8 cellular contexts compared by ENCODE assay signal in genomic region chr6:41545703-41546474, GRCh38. TPM values are rescaled to one million over a fixed set of nuclear protein-coding genes. Genes with fewer than 3 reads are reported as not detected.
DNase-seq lines count a peak whose midpoint lies in the region; ATAC-seq and TF ChIP-seq lines count a peak whose summit lies in the region.

FOXP4 (plus strand) TSS chr6:41546381; CDS start chr6:41565761, 19,380 bp downstream.

- no peak within 1 kb of the TSS for H2BK15ac ChIP-seq in IMR-90 (ENCODE audit: low read depth, low read length)

- no peaks in the 10 kb centered on the region for H3K9me1 ChIP-seq in IMR-90 (ENCODE audit: insufficient read depth, low read length)

- peaks cover 6% of the 10 kb centered on the region; the same call in 1 of the 2 replicates for H3K27me3 ChIP-seq in IMR-90 (ENCODE audit: control insufficient read depth, insufficient read depth, low read length)
- no peaks in the 10 kb centered on the region for H3K27me3 ChIP-seq in mucosa of stomach (ENCODE audit: control insufficient read depth, insufficient read depth, low read length)

- H3K79me1 ChIP-seq in IMR-90 (ENCODE audit: low read depth in 1 of 2, low read length in 2 of 2) = peaks cover 7 to 25% of the 10 kb centered on the region in 2 experiments

- peak within 1 kb of the TSS; percentile 91 for H2AFZ ChIP-seq in IMR-90 (replicated peaks; ENCODE audit: low read length, poor library complexity)

- H3K4me3 ChIP-seq in IMR-90 (ENCODE audit: insufficient read depth, low read depth, low read length) (peak within 1 kb of the TSS; percentile 93), mucosa of stomach (ENCODE audit: low read length) (peak within 1 kb of the TSS; percentile 81)

- H2AK5ac ChIP-seq in IMR-90 (ENCODE audit: low read depth, low read length) = peak within 1 kb of the TSS; percentile 68; the same call in 1 of the 2 replicates

- H3K4me1 ChIP-seq in IMR-90 (ENCODE audit: control insufficient read depth, insufficient read depth, low read length) (peaks cover 8% of the 10 kb centered on the region), mucosa of stomach (ENCODE audit: control insufficient read depth, insufficient read depth, low read length) (peaks cover 45% of the 10 kb centered on the region)

- H2BK5ac ChIP-seq in IMR-90 (ENCODE audit: low read depth, low read length, poor library complexity, severe bottlenecking) = peak within 1 kb of the TSS; percentile 42

- peaks cover under 1% of the 10 kb centered on the region; the same call in 1 of the 2 replicates for H3K36me3 ChIP-seq in IMR-90 (ENCODE audit: control insufficient read depth, insufficient read depth, low read length)
- no peaks in the 10 kb centered on the region for H3K36me3 ChIP-seq in mucosa of stomach (ENCODE audit: control insufficient read depth, insufficient read depth, low read length)

- H4K91ac ChIP-seq in IMR-90 (ENCODE audit: insufficient read depth, low read depth, low read length) = no peak within 1 kb of the TSS

- no peaks in the 10 kb centered on the region for H3K9me3 ChIP-seq in IMR-90 (ENCODE audit: control insufficient read depth, insufficient read depth, low read length)
- H3K9me3 ChIP-seq in mucosa of stomach (ENCODE audit: control insufficient read depth, low read length) = no peaks in the 10 kb centered on the region

- in situ Hi-C loops in IMR-90 (cut with MboI; ENCODE audit: low sequenced_read_pairs) = no loop called here

- intact Hi-C loops in IMR-90 (cut with micrococcal nuclease) = loop anchor here (2.0 kb wide), 3 partner anchors 35 to 121 kb away; no protein-coding TSS in a partner anchor

- peak within 1 kb of the TSS; percentile 82; the same call in 1 of the 2 replicates for H3K4ac ChIP-seq in IMR-90 (ENCODE audit: low read depth, low read length)

- peak within 1 kb of the TSS; percentile 94 for H2AK9ac ChIP-seq in IMR-90 (replicated peaks; ENCODE audit: low read depth, low read length, poor library complexity)

- POLR2A ChIA-PET in IMR-90 (lab: Charles Lee; ENCODE audit: unreplicated experiment) = no interaction called here

- CTCF ChIA-PET in IMR-90 (lab: Yijun Ruan, JAX) = no interaction called here

- ATAC-seq in GM21528 (IDR thresholded peaks at IDR 0.05; ENCODE audit: low FRiP score, unreplicated experiment) (peak; percentile 72), IMR-90 (ENCODE audit: low read depth) (peak; percentile 89)

- H3K27ac ChIP-seq in IMR-90 (ENCODE audit: insufficient read depth, low read length) = peak within 1 kb of the TSS; percentile 34; the same call in 1 of the 2 replicates

- H3K56ac ChIP-seq in IMR-90 (ENCODE audit: extremely low read depth, insufficient read depth, low read length) = no peak within 1 kb of the TSS

- H3K23ac ChIP-seq in IMR-90 (ENCODE audit: low read depth, low read length) = peak within 1 kb of the TSS; percentile 96

- no peak for TF ChIP-seq RAD21 in IMR-90 (IDR thresholded peaks at IDR 0.05; ENCODE audit: low read length)

- peak within 1 kb of the TSS; percentile 97 for H3K4me2 ChIP-seq in IMR-90 (ENCODE audit: low read depth, low read length)

- peaks cover 33% of the 10 kb centered on the region for H4K20me1 ChIP-seq in IMR-90 (ENCODE audit: insufficient read depth, low read length)

- peak within 1 kb of the TSS; percentile 78 for H3K9ac ChIP-seq in IMR-90 (ENCODE audit: low read depth, low read length)
- peak within 1 kb of the TSS; percentile 85 for H3K9ac ChIP-seq in mucosa of stomach (ENCODE audit: low read length)

- H3K18ac ChIP-seq in IMR-90 (ENCODE audit: low read depth, low read length) = no peak within 1 kb of the TSS; the same call in 1 of the 2 replicates

- no peak for TF ChIP-seq CTCF in IMR-90 (conservative IDR thresholded peaks at IDR 0.05; ENCODE audit: low read depth, low read length)

- H3K14ac ChIP-seq in IMR-90 (replicated peaks; ENCODE audit: low read depth, low read length) = peak within 1 kb of the TSS; percentile 76; the same call in 1 of the 2 replicates

- DNase-seq in DMS 273 treated with DMSO at 0.1 percent for 48 hours (lab: John Stamatoyannopoulos, UW) = peak; percentile 86
- DNase-seq in IMR-90 = peak; percentile 95
- peak; percentile 96 for DNase-seq in OCI-M1 (lab: John Stamatoyannopoulos, UW)
- peak; percentile 77 for DNase-seq in activated T-cell treated with anti-CD3 and anti-CD28 coated beads for 4 hours
- peak; percentile 92 to 94 for DNase-seq in erythroblast (lab: John Stamatoyannopoulos, UW)
- peak; percentile 86 for DNase-seq in stimulated activated CD8-positive, alpha-beta memory T cell treated with anti-CD3 and anti-CD28 coated beads, Interleukin-4, amount 100 ng/mL, for 48 hours

- H2BK120ac ChIP-seq in IMR-90 (ENCODE audit: low read depth, low read length) = no peak within 1 kb of the TSS

- H4K5ac ChIP-seq in IMR-90 (ENCODE audit: low read depth, low read length) = no peak within 1 kb of the TSS

- dilution Hi-C loops in IMR-90 (cut with HindIII; ENCODE audit: low sequenced_read_pairs, unreplicated experiment) = no loop called here

- TF ChIP-seq POLR2A in IMR-90 (IDR thresholded peaks at IDR 0.05; ENCODE audit: low read depth, low read length) = no peak
- no peak for TF ChIP-seq POLR2A in erythroblast (IDR thresholded peaks at IDR 0.05; ENCODE audit: low read length)

- H2BK20ac ChIP-seq in IMR-90 (ENCODE audit: low read depth, low read length) = no peak within 1 kb of the TSS

- no TSS peak for BruUV-seq in IMR-90 (replicated peaks; lab: Mats Ljungman, UMichigan)

- peak within 1 kb of the TSS; percentile 30 to 46; a peak in 1 of 4 replicates for H4K8ac ChIP-seq in IMR-90 (ENCODE audit: low read depth in 2 of 2, low read length in 2 of 2)

- 1% methylated on average over 16 of the region's 61 CpGs; no CpG with 5 or more reads in 1 of the 2 experiments for WGBS in IMR-90 (ENCODE audit: extremely low coverage in 2 of 2, insufficient read length in 1 of 2), 2 experiments

TF ChIP-seq in IMR-90, 13 proteins besides CTCF, POLR2A, EP300 and RAD21:
- TF ChIP-seq NFE2L2 (IDR thresholded peaks at IDR 0.05; ENCODE audit: low read depth, low read length) = no peak
- TF ChIP-seq MXI1 (IDR thresholded peaks at IDR 0.05; ENCODE audit: borderline replicate concordance, low read depth, low read length) = peak; percentile 87
- TF ChIP-seq RFX5 (IDR thresholded peaks at IDR 0.05; ENCODE audit: low read depth, low read length) = no peak
- TF ChIP-seq RCOR1 (IDR thresholded peaks at IDR 0.05; ENCODE audit: insufficient replicate concordance, low read length) = peak; percentile 24
- no peak for TF ChIP-seq CHD1 (IDR thresholded peaks at IDR 0.05; ENCODE audit: low read depth, low read length)
- no peak for TF ChIP-seq CEBPB (IDR thresholded peaks at IDR 0.05; ENCODE audit: low read depth, low read length)
- peak; percentile 31; the same call in 1 of the 2 replicates for TF ChIP-seq MAFK (IDR thresholded peaks at IDR 0.05; ENCODE audit: low read depth, low read length)
- TF ChIP-seq USF2 (IDR thresholded peaks at IDR 0.05; ENCODE audit: low read depth, low read length) = peak; percentile 67
- TF ChIP-seq ELK1 (IDR thresholded peaks at IDR 0.05; ENCODE audit: borderline replicate concordance, low read depth, low read length) = no peak
- no peak for TF ChIP-seq FOS (IDR thresholded peaks at IDR 0.05; ENCODE audit: low read depth, low read length)
- no peak for TF ChIP-seq SMC3 (IDR thresholded peaks at IDR 0.05; ENCODE audit: low read depth, low read length)
- TF ChIP-seq MAZ (IDR thresholded peaks at IDR 0.05; ENCODE audit: borderline replicate concordance, low read depth, low read length) = peak; percentile 94
- TF ChIP-seq BHLHE40 (IDR thresholded peaks at IDR 0.05; ENCODE audit: low read depth, low read length) = 0 out of 2 replicates have a peak, but pooled peaks have one; percentile 2

RNA-seq across cellular contexts. Expression of gene FOXP4, which starts in this region (rescaled TPM):
- 0.72 and 0.83 TPM in 2 replicates for total RNA-seq in IMR-90 (2012; rRNA removed)
- polyA plus RNA-seq in IMR-90 (2012; rRNA removed) = 9.5 and 10.4 TPM in 2 replicates
- 6.0 and 13.9 TPM in 2 replicates for polyA plus RNA-seq in IMR-90 (2012; cell fraction: cytosol; rRNA removed)
- polyA plus RNA-seq in IMR-90 (2012; cell fraction: nucleus; rRNA removed; ENCODE audit: low replicate concordance) = 9.7 and 21.6 TPM in 2 replicates

Comparison
In these comparisons a context has a peak if more than half of its experiments do, and no peak if none do; other contexts are left out.
1. Peak in every context shown above with its lines: DNase-seq, ATAC-seq, H3K4me3 ChIP-seq and H3K27ac ChIP-seq.